Comparison of ENCODE assay signal across 43 cellular contexts in genomic region chr3:63684081-63684480, GRCh38. TPM values are rescaled to one million over a fixed set of nuclear protein-coding genes. Genes with fewer than 3 reads are reported as not detected.
"Had no signal": no experiment of that assay in that cellular context is flagged by ENCODE, and none has a peak within 500 bp of the region (broad histone marks: within the 10 kb centered on the region; RNA-seq: fewer than 3 reads in every experiment).

No MANE protein-coding gene starts in this region.

- H3K4me1 ChIP-seq: adrenal gland, ascending aorta, body of pancreas, breast epithelium had no signal

- H3K9me3 Mint-ChIP-seq: activated naive CD4-positive, alpha-beta T cell treated with anti-CD3 and anti-CD28 coated beads for 36 hours; activated naive CD4-positive, alpha-beta T cell treated with anti-CD3 and anti-CD28 coated beads, Interleukin-2, amount 10 ng/mL, durations not matched to agents 7 days and 5 days; activated naive CD4-positive, alpha-beta T cell treated with anti-CD3 and anti-CD28 coated beads, Interleukin-2, amount 50 U/mL, for 24 hours; activated naive CD4-positive, alpha-beta T cell treated with anti-CD3 and anti-CD28 coated beads, Interleukin-2, amount 50 U/mL, for 72 hours; activated naive CD8-positive, alpha-beta T cell treated with anti-CD3 and anti-CD28 coated beads for 36 hours; activated naive CD8-positive, alpha-beta T cell treated with anti-CD3 and anti-CD28 coated beads, Interleukin-2, amount 10 ng/mL, durations not matched to agents 7 days and 5 days; activated naive CD8-positive, alpha-beta T cell treated with anti-CD3 and anti-CD28 coated beads, Interleukin-2, amount 50 U/mL, for 24 hours; activated T-cell treated with anti-CD3 and anti-CD28 coated beads, Interleukin-2, amount 50 U/mL, for 24 hours; activated T-helper 1 cell treated with anti-CD3 and anti-CD28 coated beads, Interleukin-12 subunit alpha, Interleukin-12 subunit beta, Interleukin-2, Interleukin-4 antibody, amounts not matched to agents 30 ng/mL and 10 ng/mL and 1 ng/mL, durations not matched to agents 14 hours and 24 hours and 36 hours; activated T-helper 17 cell treated with anti-CD3 and anti-CD28 coated beads, Interleukin-2, amount 50 U/mL, for 72 hours; activated T-helper 2 cell treated with anti-CD3 and anti-CD28 coated beads, Interferon-gamma antibody, Interleukin-2, Interleukin-4, amounts not matched to agents 10 μg/mL and 5 μg/mL and 100 μg/mL, durations not matched to agents 14 hours and 24 hours and 36 hours; brain; central memory CD8-positive, alpha-beta T cell had no signal

- H3K27ac Mint-ChIP-seq: activated naive CD4-positive, alpha-beta T cell treated with anti-CD3 and anti-CD28 coated beads for 36 hours; activated naive CD4-positive, alpha-beta T cell treated with anti-CD3 and anti-CD28 coated beads, Interleukin-2, amount 10 ng/mL, durations not matched to agents 7 days and 5 days; activated naive CD4-positive, alpha-beta T cell treated with anti-CD3 and anti-CD28 coated beads, Interleukin-2, amount 50 U/mL, for 24 hours; activated naive CD4-positive, alpha-beta T cell treated with anti-CD3 and anti-CD28 coated beads, Interleukin-2, amount 50 U/mL, for 72 hours; activated naive CD8-positive, alpha-beta T cell; activated naive CD8-positive, alpha-beta T cell treated with anti-CD3 and anti-CD28 coated beads for 36 hours; activated naive CD8-positive, alpha-beta T cell treated with anti-CD3 and anti-CD28 coated beads, Interleukin-2, amount 10 ng/mL, durations not matched to agents 7 days and 5 days; activated naive CD8-positive, alpha-beta T cell treated with anti-CD3 and anti-CD28 coated beads, Interleukin-2, amount 50 U/mL, for 24 hours; activated T-cell treated with anti-CD3 and anti-CD28 coated beads, Interleukin-2, amount 50 U/mL, for 24 hours; activated T-cell treated with anti-CD3 and anti-CD28 coated beads, Interleukin-2, amount 50 U/mL, for 72 hours; activated T-helper 1 cell treated with anti-CD3 and anti-CD28 coated beads, Interleukin-12 subunit alpha, Interleukin-12 subunit beta, Interleukin-2, Interleukin-4 antibody, amounts not matched to agents 30 ng/mL and 10 ng/mL and 1 ng/mL, durations not matched to agents 14 hours and 24 hours and 36 hours; activated T-helper 17 cell treated with anti-CD3 and anti-CD28 coated beads, Interleukin-2, amount 50 U/mL, for 72 hours; activated T-helper 2 cell treated with anti-CD3 and anti-CD28 coated beads, Interferon-gamma antibody, Interleukin-2, Interleukin-4, amounts not matched to agents 10 μg/mL and 5 μg/mL and 100 μg/mL, durations not matched to agents 14 hours and 24 hours and 36 hours; brain had no signal

- ATAC-seq: activated naive CD4-positive, alpha-beta T cell treated with anti-CD3 and anti-CD28 coated beads, Interleukin-2, amount 50 U/mL, for 72 hours; activated naive CD8-positive, alpha-beta T cell treated with anti-CD3 and anti-CD28 coated beads, Interleukin-2, amount 50 U/mL, for 24 hours; activated T-cell treated with anti-CD3 and anti-CD28 coated beads, Interleukin-2, amount 50 U/mL, for 4 hours; activated T-cell treated with anti-CD3 and anti-CD28 coated beads, Interleukin-2, amount 50 U/mL, for 72 hours; activated T-helper 17 cell treated with anti-CD3 and anti-CD28 coated beads, Interleukin-2, amount 50 U/mL, for 72 hours; body of pancreas had no signal

- H3K4me3 ChIP-seq: adrenal gland, ascending aorta, body of pancreas, breast epithelium, cardiac muscle cell had no signal

- DNase-seq: activated effector memory CD4-positive, alpha-beta T cell treated with anti-CD3 and anti-CD28 coated beads, Interleukin-2, amount 50 U/mL, for 16 hours; activated effector memory CD4-positive, alpha-beta T cell treated with Interleukin-2 at 50 U/mL for 16 hours; activated gamma-delta T cell; activated gamma-delta T cell treated with Interleukin-2 at 50 U/mL for 16 hours; activated naive CD4-positive, alpha-beta T cell; activated naive CD4-positive, alpha-beta T cell treated with anti-CD3 and anti-CD28 coated beads for 36 hours; activated naive CD4-positive, alpha-beta T cell treated with anti-CD3 and anti-CD28 coated beads, Interleukin-2, amount 10 ng/mL, durations not matched to agents 7 days and 5 days; activated naive CD4-positive, alpha-beta T cell treated with anti-CD3 and anti-CD28 coated beads, Interleukin-2, amount 50 U/mL, for 16 hours; activated naive CD4-positive, alpha-beta T cell treated with Interleukin-2 at 50 U/mL for 16 hours; activated naive CD8-positive, alpha-beta T cell treated with anti-CD3 and anti-CD28 coated beads for 36 hours; activated naive CD8-positive, alpha-beta T cell treated with anti-CD3 and anti-CD28 coated beads, Interleukin-2, amount 10 ng/mL, durations not matched to agents 7 days and 5 days; activated naive CD8-positive, alpha-beta T cell treated with anti-CD3 and anti-CD28 coated beads, Interleukin-2, amount 50 U/mL, for 24 hours; activated T-cell treated with anti-CD3 and anti-CD28 coated beads, Interleukin-2, amount 50 U/mL, for 1 hour; activated T-cell treated with anti-CD3 and anti-CD28 coated beads, Interleukin-2, amount 50 U/mL, for 24 hours; activated T-cell treated with anti-CD3 and anti-CD28 coated beads, Interleukin-2, amount 50 U/mL, for 4 hours; activated T-cell treated with anti-CD3 and anti-CD28 coated beads, Interleukin-2, amount 50 U/mL, for 48 hours; activated T-cell treated with anti-CD3 and anti-CD28 coated beads, Interleukin-2, amount 50 U/mL, for 72 hours; adrenal gland; amniotic stem cell; amygdala; anterior cingulate cortex; aorta; body of pancreas; brain microvascular endothelial cell; caudate nucleus; central memory CD4-positive, alpha-beta T cell; cerebellar nuclear complex had no signal

- H3K9me3 ChIP-seq: adrenal gland, ascending aorta, body of pancreas, breast epithelium had no signal

- H3K27me3 Mint-ChIP-seq: activated naive CD4-positive, alpha-beta T cell treated with anti-CD3 and anti-CD28 coated beads, Interleukin-2, amount 10 ng/mL, durations not matched to agents 7 days and 5 days; activated naive CD8-positive, alpha-beta T cell treated with anti-CD3 and anti-CD28 coated beads, Interleukin-2, amount 10 ng/mL, durations not matched to agents 7 days and 5 days; activated naive CD8-positive, alpha-beta T cell treated with anti-CD3 and anti-CD28 coated beads, Interleukin-2, amount 50 U/mL, for 24 hours; activated T-cell treated with anti-CD3 and anti-CD28 coated beads, Interleukin-2, amount 50 U/mL, for 24 hours had no signal

- H3K4me1 Mint-ChIP-seq: activated naive CD4-positive, alpha-beta T cell treated with anti-CD3 and anti-CD28 coated beads, Interleukin-2, amount 10 ng/mL, durations not matched to agents 7 days and 5 days; activated naive CD4-positive, alpha-beta T cell treated with anti-CD3 and anti-CD28 coated beads, Interleukin-2, amount 50 U/mL, for 24 hours; activated naive CD8-positive, alpha-beta T cell treated with anti-CD3 and anti-CD28 coated beads for 36 hours; activated naive CD8-positive, alpha-beta T cell treated with anti-CD3 and anti-CD28 coated beads, Interleukin-2, amount 10 ng/mL, durations not matched to agents 7 days and 5 days; activated naive CD8-positive, alpha-beta T cell treated with anti-CD3 and anti-CD28 coated beads, Interleukin-2, amount 50 U/mL, for 24 hours; activated T-helper 17 cell treated with anti-CD3 and anti-CD28 coated beads, Interleukin-2, amount 50 U/mL, for 72 hours; central memory CD8-positive, alpha-beta T cell had no signal

- H3K36me3 Mint-ChIP-seq: activated naive CD4-positive, alpha-beta T cell treated with anti-CD3 and anti-CD28 coated beads, Interleukin-2, amount 10 ng/mL, durations not matched to agents 7 days and 5 days; activated naive CD4-positive, alpha-beta T cell treated with anti-CD3 and anti-CD28 coated beads, Interleukin-2, amount 50 U/mL, for 24 hours; activated naive CD4-positive, alpha-beta T cell treated with anti-CD3 and anti-CD28 coated beads, Interleukin-2, amount 50 U/mL, for 72 hours; activated naive CD8-positive, alpha-beta T cell; activated naive CD8-positive, alpha-beta T cell treated with anti-CD3 and anti-CD28 coated beads for 36 hours; activated naive CD8-positive, alpha-beta T cell treated with anti-CD3 and anti-CD28 coated beads, Interleukin-2, amount 10 ng/mL, durations not matched to agents 7 days and 5 days; brain had no signal

- H3K27me3 ChIP-seq: adrenal gland, ascending aorta, body of pancreas, brain microvascular endothelial cell, breast epithelium, cardiac muscle cell had no signal

- H3K36me3 ChIP-seq: adrenal gland, ascending aorta, brain microvascular endothelial cell, breast epithelium, cardiac muscle cell had no signal

- H3K27ac ChIP-seq: adrenal gland, ascending aorta, body of pancreas, brain microvascular endothelial cell, breast epithelium, cardiac muscle cell had no signal

- H3K4me3 Mint-ChIP-seq: activated naive CD4-positive, alpha-beta T cell treated with anti-CD3 and anti-CD28 coated beads for 36 hours; activated naive CD4-positive, alpha-beta T cell treated with anti-CD3 and anti-CD28 coated beads, Interleukin-2, amount 10 ng/mL, durations not matched to agents 7 days and 5 days; activated naive CD4-positive, alpha-beta T cell treated with anti-CD3 and anti-CD28 coated beads, Interleukin-2, amount 50 U/mL, for 24 hours; activated naive CD8-positive, alpha-beta T cell; activated naive CD8-positive, alpha-beta T cell treated with anti-CD3 and anti-CD28 coated beads for 36 hours; activated naive CD8-positive, alpha-beta T cell treated with anti-CD3 and anti-CD28 coated beads, Interleukin-2, amount 10 ng/mL, durations not matched to agents 7 days and 5 days; activated naive CD8-positive, alpha-beta T cell treated with anti-CD3 and anti-CD28 coated beads, Interleukin-2, amount 50 U/mL, for 24 hours; activated T-cell treated with anti-CD3 and anti-CD28 coated beads, Interleukin-2, amount 50 U/mL, for 24 hours; activated T-cell treated with anti-CD3 and anti-CD28 coated beads, Interleukin-2, amount 50 U/mL, for 4 hours; activated T-cell treated with anti-CD3 and anti-CD28 coated beads, Interleukin-2, amount 50 U/mL, for 72 hours; activated T-helper 1 cell treated with anti-CD3 and anti-CD28 coated beads, Interleukin-12 subunit alpha, Interleukin-12 subunit beta, Interleukin-2, Interleukin-4 antibody, amounts not matched to agents 30 ng/mL and 10 ng/mL and 1 ng/mL, durations not matched to agents 14 hours and 24 hours and 36 hours; activated T-helper 17 cell treated with anti-CD3 and anti-CD28 coated beads, Interleukin-2, amount 50 U/mL, for 72 hours; brain; central memory CD8-positive, alpha-beta T cell had no signal

RNA-seq across cellular contexts. Expression of gene SNTN, which starts 31.6 kb away (rescaled TPM):
- total RNA-seq: activated naive CD4-positive, alpha-beta T cell treated with anti-CD3 and anti-CD28 coated beads for 36 hours; activated naive CD4-positive, alpha-beta T cell treated with anti-CD3 and anti-CD28 coated beads, Interleukin-2, amount 50 U/mL, for 72 hours; activated naive CD8-positive, alpha-beta T cell treated with anti-CD3 and anti-CD28 coated beads for 36 hours; activated naive CD8-positive, alpha-beta T cell treated with anti-CD3 and anti-CD28 coated beads, Interleukin-2, amount 10 ng/mL, durations not matched to agents 7 days and 5 days; activated T-cell treated with anti-CD3 and anti-CD28 coated beads, Interleukin-2, amount 50 U/mL, for 4 hours; activated T-cell treated with anti-CD3 and anti-CD28 coated beads, Interleukin-2, amount 50 U/mL, for 72 hours; activated T-helper 1 cell treated with anti-CD3 and anti-CD28 coated beads, Interleukin-12 subunit alpha, Interleukin-12 subunit beta, Interleukin-2, Interleukin-4 antibody, amounts not matched to agents 30 ng/mL and 10 ng/mL and 1 ng/mL, durations not matched to agents 14 hours and 24 hours and 36 hours; activated T-helper 17 cell treated with anti-CD3 and anti-CD28 coated beads, Interleukin-2, amount 50 U/mL, for 72 hours; activated T-helper 2 cell treated with anti-CD3 and anti-CD28 coated beads, Interferon-gamma antibody, Interleukin-2, Interleukin-4, amounts not matched to agents 10 μg/mL and 5 μg/mL and 100 μg/mL, durations not matched to agents 14 hours and 24 hours and 36 hours; adrenal gland; aorta; ascending aorta; astrocyte; breast epithelium; bronchial epithelial cell; cardiac septum; cerebellum; chondrocyte had no signal
- polyA plus RNA-seq: adrenal gland, aorta, cardiac muscle cell had no signal
